11 cellular contexts compared by ENCODE assay signal in genomic region chr1:246588322-246588721, GRCh38. TPM values are rescaled to one million over a fixed set of nuclear protein-coding genes. Genes with fewer than 3 reads are reported as not detected.
DNase-seq lines count a peak whose midpoint lies in the region; ATAC-seq and TF ChIP-seq lines count a peak whose summit lies in the region.
"Had no signal": no experiment of that assay in that cellular context is flagged by ENCODE, and none has a peak within 500 bp of the region (broad histone marks: within the 10 kb centered on the region; RNA-seq: fewer than 3 reads in every experiment).

No MANE protein-coding gene starts in this region.

- no peaks in the 10 kb centered on the region for H4K20me1 ChIP-seq in GM23248 (ENCODE audit: insufficient read depth)
- no peaks in the 10 kb centered on the region for H4K20me1 ChIP-seq in OCI-LY3 (ENCODE audit: insufficient read depth, low read length)

- H3K79me2 ChIP-seq in GM23248 (ENCODE audit: insufficient read depth) (peaks cover 78% of the 10 kb centered on the region), OCI-LY3 (ENCODE audit: low read length) (peaks cover 38% of the 10 kb centered on the region)

- no peaks in the 10 kb centered on the region for H3K9me3 Mint-ChIP-seq in stimulated activated memory B cell treated with anti-CD40 and anti-IgM and Interleukin-4, amounts not matched to agents 10 μg/mL and 1 μg/mL and 100 μg/mL, for 72 hours

- DNase-seq in GM23248 (peak; percentile 89), dermis blood vessel endothelial cell (peak; percentile 70), psoas muscle (no peak)
- DNase-seq: activated CD4-positive, alpha-beta T cell treated with anti-CD3 and anti-CD28 coated beads, Interleukin-2, amount 50 U/mL, for 4 hours; activated naive CD4-positive, alpha-beta T cell treated with anti-CD3 and anti-CD28 coated beads, Interleukin-2, amount 10 ng/mL, durations not matched to agents 7 days and 5 days; NCI-H510A; small intestine had no signal

- H3K36me3 ChIP-seq in GM23248 (ENCODE audit: low read depth): peaks cover 17% of the 10 kb centered on the region; the same call in 1 of the 2 replicates
- peaks cover 6% of the 10 kb centered on the region for H3K36me3 ChIP-seq in OCI-LY3 (replicated peaks; ENCODE audit: low read depth, low read length)
- peaks cover 0 to 11% of the 10 kb centered on the region in 2 donors for H3K36me3 ChIP-seq in psoas muscle (ENCODE audit: insufficient read depth in 1 of 2, low read depth in 1 of 2)

- H3K9me2 ChIP-seq in GM23248 (ENCODE audit: insufficient read depth): no peaks in the 10 kb centered on the region

- H3F3A ChIP-seq in GM23248 (ENCODE audit: insufficient read depth): peaks cover 33% of the 10 kb centered on the region

- H3K4me2 ChIP-seq in GM23248 (ENCODE audit: unreplicated experiment) (peak overlapping the region; percentile 90), OCI-LY3 (ENCODE audit: low read length) (peak overlapping the region; percentile 59)

- no peaks in the 10 kb centered on the region for H3K9me3 ChIP-seq in GM23248 (ENCODE audit: low read depth)
- H3K9me3 ChIP-seq in OCI-LY3 (ENCODE audit: insufficient read depth, low read length): peaks cover 3% of the 10 kb centered on the region; the same call in 1 of the 2 replicates
- H3K9me3 ChIP-seq in psoas muscle: no peaks in the 10 kb centered on the region

- H3K27me3 ChIP-seq in GM23248 (replicated peaks; ENCODE audit: insufficient read depth) (no peaks in the 10 kb centered on the region), OCI-LY3 (ENCODE audit: low read depth, low read length) (no peaks in the 10 kb centered on the region), psoas muscle (ENCODE audit: insufficient read depth in 3 of 3, low read length in 2 of 3) (no peaks in the 10 kb centered on the region)

- H3K4me1 Mint-ChIP-seq in stimulated activated memory B cell treated with anti-CD40 and anti-IgM and Interleukin-4, amounts not matched to agents 10 μg/mL and 1 μg/mL and 100 μg/mL, for 72 hours: peaks cover 51% of the 10 kb centered on the region

- H3K4me1 ChIP-seq in GM23248 (ENCODE audit: insufficient read depth) (peaks cover 70% of the 10 kb centered on the region), OCI-LY3 (ENCODE audit: low read length) (peaks cover 45% of the 10 kb centered on the region), psoas muscle (peaks cover 39% of the 10 kb centered on the region)

- peak overlapping the region; percentile 82 for H3K27ac ChIP-seq in GM23248
- H3K27ac ChIP-seq in OCI-LY3 (ENCODE audit: low read length): peak overlapping the region; percentile 44; the same call in 1 of the 2 replicates
- H3K27ac ChIP-seq in psoas muscle: no peak overlapping the region

- H3K4me3 ChIP-seq in GM23248: peak overlapping the region; percentile 54
- H3K4me3 ChIP-seq in OCI-LY3 (ENCODE audit: low read length): peak overlapping the region; percentile 4; the same call in 1 of the 2 replicates
- H3K4me3 ChIP-seq in psoas muscle: no peak overlapping the region

- intact Hi-C loops in psoas muscle (cut with DNase I): no loop called here

- no peak for TF ChIP-seq CTCF in OCI-LY3 (IDR thresholded peaks at IDR 0.05; ENCODE audit: low read depth, low read length)
- TF ChIP-seq CTCF in psoas muscle (IDR thresholded peaks at IDR 0.05): no peak

- H3K27ac Mint-ChIP-seq in stimulated activated memory B cell treated with anti-CD40 and anti-IgM and Interleukin-4, amounts not matched to agents 10 μg/mL and 1 μg/mL and 100 μg/mL, for 72 hours: no peak overlapping the region
- H3K27ac Mint-ChIP-seq: activated naive CD4-positive, alpha-beta T cell treated with anti-CD3 and anti-CD28 coated beads, Interleukin-2, amount 10 ng/mL, durations not matched to agents 7 days and 5 days had no signal

- peaks cover 24% of the 10 kb centered on the region for H3K36me3 Mint-ChIP-seq in stimulated activated memory B cell treated with anti-CD40 and anti-IgM and Interleukin-4, amounts not matched to agents 10 μg/mL and 1 μg/mL and 100 μg/mL, for 72 hours

- H3K4me3 Mint-ChIP-seq in stimulated activated memory B cell treated with anti-CD40 and anti-IgM and Interleukin-4, amounts not matched to agents 10 μg/mL and 1 μg/mL and 100 μg/mL, for 72 hours: no peak overlapping the region
- H3K4me3 Mint-ChIP-seq: activated naive CD4-positive, alpha-beta T cell treated with anti-CD3 and anti-CD28 coated beads, Interleukin-2, amount 10 ng/mL, durations not matched to agents 7 days and 5 days had no signal

- no peaks in the 10 kb centered on the region for H3K27me3 Mint-ChIP-seq in stimulated activated memory B cell treated with anti-CD40 and anti-IgM and Interleukin-4, amounts not matched to agents 10 μg/mL and 1 μg/mL and 100 μg/mL, for 72 hours
- H3K27me3 Mint-ChIP-seq: activated naive CD4-positive, alpha-beta T cell treated with anti-CD3 and anti-CD28 coated beads, Interleukin-2, amount 10 ng/mL, durations not matched to agents 7 days and 5 days had no signal

- ATAC-seq in psoas muscle (peak; percentile 33 to 64 (median 49)), HG02623 (IDR thresholded peaks at IDR 0.05; ENCODE audit: unreplicated experiment) (no peak), HG03025 (IDR thresholded peaks at IDR 0.05; ENCODE audit: low FRiP score, unreplicated experiment) (no peak)
- no peak for ATAC-seq in stimulated activated memory B cell treated with anti-CD40 and anti-IgM and Interleukin-4, amounts not matched to agents 10 μg/mL and 1 μg/mL and 100 μg/mL, for 72 hours

- no peak overlapping the region for H2AFZ ChIP-seq in GM23248
- H2AFZ ChIP-seq in OCI-LY3 (ENCODE audit: low read depth, low read length): no peak overlapping the region

- in situ Hi-C loops in GM23248 (cut with MboI): no loop called here

- H3K9ac ChIP-seq in GM23248: peak overlapping the region; percentile 66
- 0 out of 2 replicates have a peak overlapping the region, but pooled peaks have one; percentile 25 for H3K9ac ChIP-seq in OCI-LY3 (ENCODE audit: low read length)

- WGBS in GM23248 (ENCODE audit: low coverage in 1 of 2, low lambda C conversion rate in 2 of 2, missing lambda C conversion rate in 2 of 2), 2 experiments: 0% methylated on average over 1 of the region's 1 CpG
- WGBS in psoas muscle, 3 donors: 50 to 68% (median 62%) methylated on average over 1 of the region's 1 CpG

RNA-seq across cellular contexts. Expression of gene CNST, which starts 22.1 kb away (rescaled TPM):
- 41.7 and 44.5 TPM in 2 replicates for total RNA-seq in GM23248 (2014; rRNA removed; shearing (Covaris generic))
- polyA plus RNA-seq in GM23248 (2016; fragmentation: Nextera tagmentation; extraction: Ambion mirVana) (33.5 and 35.0 TPM in 2 replicates), psoas muscle (10 to 100 TPM in 2 of 3 donors, 1 to 10 TPM in 1; 9.7 to 56.7 (median 15.9) TPM)
- total RNA-seq in dermis blood vessel endothelial cell (27.5 and 31.0 TPM in 2 replicates), psoas muscle (10 to 100 TPM; 17.3 to 64.8 (median 30.9) TPM)

RNA-seq across cellular contexts. Expression of gene TFB2M, which starts 22.3 kb away (rescaled TPM):
- 20.6 and 28.8 TPM in 2 replicates for total RNA-seq in GM23248 (2014; rRNA removed; shearing (Covaris generic))
- polyA plus RNA-seq in GM23248 (2016; fragmentation: Nextera tagmentation; extraction: Ambion mirVana) (32.0 and 32.1 TPM in 2 replicates), psoas muscle (10 to 100 TPM; 20.1 to 39.0 (median 23.2) TPM)
- total RNA-seq in dermis blood vessel endothelial cell (15.1 and 16.2 TPM in 2 replicates), psoas muscle (10 to 100 TPM; 12.8 to 19.3 (median 15.0) TPM)

Comparison
In these comparisons a context has a peak if more than half of its experiments do, and no peak if none do; other contexts are left out.
1. DNase-seq: peak in GM23248 (single experiment) and dermis blood vessel endothelial cell (single experiment); none in psoas muscle (0 of 2).
2. ATAC-seq: peak in psoas muscle (4 of 4); none in HG02623 (single experiment), stimulated activated memory B cell treated with anti-CD40 and anti-IgM and Interleukin-4, amounts not matched to agents 10 μg/mL and 1 μg/mL and 100 μg/mL, for 72 hours (single experiment) and HG03025 (single experiment).